8 cellular contexts compared by ENCODE assay signal in the genomic region with DNA sequence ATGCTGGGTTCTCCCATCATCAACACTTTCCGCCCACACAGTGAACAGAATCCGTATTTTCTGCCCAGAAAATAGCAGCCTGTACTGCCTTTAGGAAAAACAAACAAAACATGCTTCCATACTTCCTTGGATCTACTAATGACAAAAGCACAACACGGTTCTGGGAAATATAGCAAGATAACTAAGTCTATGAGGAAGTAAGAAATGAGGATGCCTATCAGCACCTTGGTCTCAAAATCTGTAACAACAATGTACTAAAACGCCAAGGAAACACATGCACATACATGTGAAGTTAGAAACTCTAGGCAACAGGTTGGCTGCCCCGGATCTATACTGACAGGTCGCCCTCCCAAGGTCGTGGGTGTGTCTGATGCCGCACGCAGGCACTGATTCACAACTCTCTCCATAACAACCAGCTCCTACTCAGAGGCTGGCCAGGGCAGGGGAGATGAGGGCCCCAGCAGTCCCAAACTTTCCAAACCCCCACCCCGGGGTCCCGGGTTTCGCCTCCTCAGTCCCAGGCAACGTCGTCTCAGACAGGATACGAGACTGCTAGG. TPM values are rescaled to one million over a fixed set of nuclear protein-coding genes. Genes with fewer than 3 reads are reported as not detected.
DNase-seq lines count a peak whose midpoint lies in the region; FAIRE-seq and TF ChIP-seq lines count a peak whose summit lies in the region.

No MANE protein-coding gene starts in this region.

- H3K27me3 ChIP-seq in BE2C (no peaks in the 10 kb centered on the region), ascending aorta (no peaks in the 10 kb centered on the region), iPS-15b (ENCODE audit: control insufficient read depth, insufficient read depth, low read length) (no peaks in the 10 kb centered on the region), small intestine (ENCODE audit: control insufficient read depth in 2 of 2, insufficient read depth in 2 of 2, low read length in 2 of 2) (no peaks in the 10 kb centered on the region)

- peak overlapping the region; percentile 85 for H3K4me3 ChIP-seq in BE2C (ENCODE audit: low read depth, low read length)
- peak overlapping the region; percentile 83 to 84 for H3K4me3 ChIP-seq in ascending aorta
- H3K4me3 ChIP-seq in iPS-15b (ENCODE audit: low read depth, low read length) = peak overlapping the region; percentile 97
- H3K4me3 ChIP-seq in small intestine (ENCODE audit: low read depth in 1 of 2, low read length in 2 of 2) = peak overlapping the region; percentile 82 to 97

- WGBS in small intestine, 3 donors = 4% methylated on average over 15 of the region's 15 CpGs

- no peak for FAIRE-seq in small intestine (lab: Jason Lieb, UNC)

- TF ChIP-seq CTCF in BE2C (IDR thresholded peaks at IDR 0.05; ENCODE audit: low read depth, low read length) (no peak), GM20000 (IDR thresholded peaks at IDR 0.05; ENCODE audit: extremely low read depth, missing control alignments) (no peak), ascending aorta (IDR thresholded peaks at IDR 0.05) (no peak)

- peak; percentile 23 for DNase-seq in BE2C
- peak; percentile 57 for DNase-seq in GM20000 (ENCODE audit: low spot score)
- peak; percentile 41 for DNase-seq in HPDE6-E6E7 (ENCODE audit: extremely low spot score)
- DNase-seq in T-helper 2 cell = peak; percentile 17 to 72 (median 49)
- peak in 1 of 2 donors; percentile 77 for DNase-seq in ascending aorta (ENCODE audit: low spot score in 2 of 2)
- DNase-seq in small intestine = peak; percentile 71
- DNase-seq in NCI-H128 (lab: John Stamatoyannopoulos, UW; ENCODE audit: unreplicated experiment) = no peak

- intact Hi-C loops in ascending aorta (cut with DNase I) = loop anchor here (1.0 kb wide), 1 partner anchor 64 kb away; the partner anchor contains the start of gene GLO1

- H3K9ac ChIP-seq in iPS-15b (ENCODE audit: low read depth, low read length) = peak overlapping the region; percentile 84

- H3K9me3 ChIP-seq in BE2C (no peaks in the 10 kb centered on the region), ascending aorta (no peaks in the 10 kb centered on the region), iPS-15b (ENCODE audit: control insufficient read depth, insufficient read depth, low read length) (no peaks in the 10 kb centered on the region), small intestine (ENCODE audit: control insufficient read depth, low read depth) (no peaks in the 10 kb centered on the region)

- H3K36me3 ChIP-seq in BE2C (peaks cover 4% of the 10 kb centered on the region; the same call in 1 of the 2 replicates), ascending aorta (no peaks in the 10 kb centered on the region), iPS-15b (ENCODE audit: control insufficient read depth, insufficient read depth, low read length) (no peaks in the 10 kb centered on the region), small intestine (ENCODE audit: control insufficient read depth in 2 of 2, insufficient read depth in 2 of 2, low read length in 2 of 2) (no peaks in the 10 kb centered on the region)

- H3K27ac ChIP-seq in ascending aorta (peak overlapping the region; percentile 90 to 93), small intestine (ENCODE audit: low read depth in 1 of 2, low read length in 1 of 2) (peak overlapping the region; percentile 94 to 96)

- H3K4me1 ChIP-seq in BE2C = no peaks in the 10 kb centered on the region
- H3K4me1 ChIP-seq in ascending aorta = peaks cover 10 to 11% of the 10 kb centered on the region in 2 donors
- peaks cover 4% of the 10 kb centered on the region for H3K4me1 ChIP-seq in iPS-15b (ENCODE audit: control insufficient read depth, insufficient read depth, low read length)
- peaks cover 3 to 10% of the 10 kb centered on the region in 2 donors for H3K4me1 ChIP-seq in small intestine (ENCODE audit: control insufficient read depth in 2 of 2, insufficient read depth in 1 of 2, low read depth in 1 of 2, low read length in 1 of 2)

RNA-seq across cellular contexts. Expression of gene BTBD9, which starts 0.7 kb away (rescaled TPM):
- 6.8 TPM for polyA plus RNA-seq in BE2C (2012; ENCODE audit: insufficient read depth, insufficient read length, low read depth)
- total RNA-seq in ascending aorta = 9.9 TPM
- 1 to 10 TPM; 5.1 to 7.5 (median 5.8) TPM for polyA plus RNA-seq in small intestine
